Comparison of ENCODE assay signal across 21 cellular contexts in the genomic region with DNA sequence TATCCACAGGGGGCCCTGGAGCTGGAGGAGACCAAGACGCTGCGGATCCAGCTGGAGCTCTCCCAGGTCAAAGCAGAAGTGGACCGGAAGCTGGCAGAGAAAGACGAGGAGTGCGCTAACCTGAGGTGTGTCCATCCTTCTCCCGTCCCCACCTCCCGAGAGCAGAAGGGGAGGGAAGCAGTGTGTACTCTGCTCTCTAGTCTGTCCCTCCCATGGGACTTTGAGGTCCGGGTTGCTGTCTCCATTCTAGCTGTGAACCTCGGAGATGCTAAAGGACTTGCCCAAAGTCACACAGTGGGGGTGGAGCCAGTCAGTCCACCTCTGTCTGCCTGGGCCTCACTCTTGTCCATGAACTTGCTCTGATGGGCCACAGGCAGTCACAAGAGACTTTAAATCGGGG. TPM values are rescaled to one million over a fixed set of nuclear protein-coding genes. Genes with fewer than 3 reads are reported as not detected.
"Had no signal": no experiment of that assay in that cellular context is flagged by ENCODE, and none has a peak within 500 bp of the region (broad histone marks: within the 10 kb centered on the region; RNA-seq: fewer than 3 reads in every experiment).

No MANE protein-coding gene starts in this region.

- H3K4me1 ChIP-seq: tibial artery, uterus had no signal

- H3K9me3 Mint-ChIP-seq: natural killer cell treated with Interleukin-12 subunit alpha and Interleukin-12 subunit beta and Interleukin-15 and Interleukin-18, amount 100 ng/mL, for 72 hours had no signal

- DNase-seq: cortex of kidney; effector memory CD4-positive, alpha-beta T cell; esophagus squamous epithelium; foreskin fibroblast; left cardiac atrium; mesenchymal stem cell; midbrain; occipital lobe; sigmoid colon; stimulated activated CD4-positive, alpha-beta T cell treated with anti-CD3 and anti-CD28 coated beads, Interleukin-12 subunit alpha, Interleukin-12 subunit beta, amount 100 ng/mL, for 4 hours; stimulated activated naive CD4-positive, alpha-beta T cell treated with Interleukin-2 at 50 U/mL for 16 hours; tibial artery; uterus had no signal

- H3K36me3 Mint-ChIP-seq: natural killer cell treated with Interleukin-12 subunit alpha and Interleukin-12 subunit beta and Interleukin-15 and Interleukin-18, amount 100 ng/mL, for 72 hours had no signal

- H3K36me3 ChIP-seq: uterus had no signal

- H3K4me3 ChIP-seq: esophagus squamous epithelium, hepatocyte, left ventricle myocardium inferior, lung, sigmoid colon, skin epidermis, tibial artery, upper lobe of left lung, uterus had no signal

- H3K27ac ChIP-seq: esophagus squamous epithelium, hepatocyte, sigmoid colon, skin epidermis, tibial artery, upper lobe of left lung, uterus had no signal

- H3K27me3 ChIP-seq: esophagus squamous epithelium, hepatocyte, sigmoid colon, tibial artery, upper lobe of left lung, uterus had no signal

- FAIRE-seq: kidney had no signal

- H3K4me3 Mint-ChIP-seq: natural killer cell treated with Interleukin-12 subunit alpha and Interleukin-12 subunit beta and Interleukin-15 and Interleukin-18, amount 100 ng/mL, for 72 hours had no signal

- H3K27ac Mint-ChIP-seq: natural killer cell treated with Interleukin-12 subunit alpha and Interleukin-12 subunit beta and Interleukin-15 and Interleukin-18, amount 100 ng/mL, for 72 hours had no signal

- ATAC-seq: left cardiac atrium; natural killer cell treated with Interleukin-12 subunit alpha and Interleukin-12 subunit beta and Interleukin-15 and Interleukin-18, amount 100 ng/mL, for 72 hours had no signal

- H3K27me3 Mint-ChIP-seq: natural killer cell treated with Interleukin-12 subunit alpha and Interleukin-12 subunit beta and Interleukin-15 and Interleukin-18, amount 100 ng/mL, for 72 hours had no signal

- H3K9me3 ChIP-seq: esophagus squamous epithelium, left ventricle myocardium inferior, sigmoid colon, tibial artery, upper lobe of left lung, uterus had no signal

RNA-seq across cellular contexts. Expression of a gene that starts 44.1 kb away (rescaled TPM):
- total RNA-seq: epithelial cell of proximal tubule had no signal
